Comparison of ENCODE assay signal across 8 cellular contexts in genomic region chr15:22665059-22665702, GRCh38.
DNase-seq lines count a peak whose midpoint lies in the region; ATAC-seq and TF ChIP-seq lines count a peak whose summit lies in the region.
"Not testable (repeated sequence)": the region's sequence is repeated elsewhere in the genome, so short reads cannot be mapped to it uniquely, and the experiment has no call there.

No MANE protein-coding gene starts in this region.

- not testable (repeated sequence) for TF ChIP-seq EP300 in transverse colon (IDR thresholded peaks at IDR 0.05; ENCODE audit: low read depth)

- TF ChIP-seq POLR2A in IMR-90 (IDR thresholded peaks at IDR 0.05; ENCODE audit: low read depth, low read length); transverse colon (IDR thresholded peaks at IDR 0.05): not testable (repeated sequence)

- peak overlapping the region; percentile 93 to 95 for H3K27ac Mint-ChIP-seq in activated naive CD4-positive, alpha-beta T cell treated with anti-CD3 and anti-CD28 coated beads, Interleukin-2, amount 50 U/mL, for 72 hours
- H3K27ac Mint-ChIP-seq in endodermal cell, result not testable (repeated sequence)

- CTCF ChIA-PET in IMR-90 (lab: Yijun Ruan, JAX), result not testable (repeated sequence)

- peak overlapping the region; percentile 87; the same call in 1 of the 2 replicates for H3K23ac ChIP-seq in IMR-90 (ENCODE audit: low read depth, low read length)

- H3K9me1 ChIP-seq in IMR-90 (ENCODE audit: insufficient read depth, low read length), result not testable (repeated sequence)

- not testable (repeated sequence) for H3K4me1 ChIP-seq in IMR-90 (ENCODE audit: control insufficient read depth, insufficient read depth, low read length); SJCRH30; endodermal cell (ENCODE audit: control insufficient read depth, insufficient read depth, low read length); parathyroid adenoma; transverse colon

- BruUV-seq in IMR-90 (replicated peaks; lab: Mats Ljungman, UMichigan), result not testable (repeated sequence)

- not testable (repeated sequence) for H3K9me3 ChIP-seq in IMR-90 (ENCODE audit: control insufficient read depth, insufficient read depth, low read length); SJCRH30 (replicated peaks); endodermal cell (ENCODE audit: control insufficient read depth, low read length); parathyroid adenoma (ENCODE audit: control insufficient read depth, low read length); transverse colon

- WGBS in IMR-90 (ENCODE audit: extremely low coverage in 2 of 2, insufficient read length in 1 of 2), 2 experiments, result no CpG with 5 or more reads among the region's 22 CpGs
- WGBS in endodermal cell (ENCODE audit: insufficient coverage in 1 of 2, insufficient read length in 1 of 2), 2 experiments, result 50 to 80% methylated on average over 2 to 7 of the region's 22 CpGs
- WGBS in transverse colon (ENCODE audit: low coverage in 1 of 2), 2 donors, result 5 to 14% methylated on average over 9 to 10 of the region's 22 CpGs

- H3K4ac ChIP-seq in IMR-90 (ENCODE audit: low read depth, low read length), result peak overlapping the region; percentile 92; the same call in 1 of the 2 replicates

- H3K9ac ChIP-seq in IMR-90 (ENCODE audit: low read depth, low read length), result peak overlapping the region; percentile 99
- not testable (repeated sequence) for H3K9ac ChIP-seq in endodermal cell (ENCODE audit: extremely low read depth, low read length, poor library complexity, severe bottlenecking); parathyroid adenoma

- H4K8ac ChIP-seq in IMR-90 (ENCODE audit: low read depth in 2 of 2, low read length in 2 of 2), result peak overlapping the region; percentile 38 to 72; a peak in 2 of 4 replicates

- peak; percentile 78 for DNase-seq in EL
- DNase-seq in IMR-90, result peak; percentile 64
- DNase-seq in SJCRH30, transverse colon: not testable (repeated sequence)
- DNase-seq in activated naive CD4-positive, alpha-beta T cell treated with anti-CD3 and anti-CD28 coated beads, Interleukin-2, amount 50 U/mL, for 72 hours (ENCODE audit: low spot score in 2 of 2), result peak in 1 of 2 donors; percentile 19
- peak; percentile 53 for DNase-seq in endodermal cell
- peak; percentile 36 for DNase-seq in kidney glomerular epithelial cell (lab: John Stamatoyannopoulos, UW)

- intact Hi-C loops in IMR-90 (cut with micrococcal nuclease); transverse colon (cut with DNase I; ENCODE audit: low total_unique reads): not testable (repeated sequence)

- H3K56ac ChIP-seq in IMR-90 (ENCODE audit: extremely low read depth, insufficient read depth, low read length), result peak overlapping the region; percentile 78

- H3K18ac ChIP-seq in IMR-90 (ENCODE audit: low read depth, low read length), result peak overlapping the region; percentile 99

- TF ChIP-seq CTCF in IMR-90 (conservative IDR thresholded peaks at IDR 0.05; ENCODE audit: low read depth, low read length); endodermal cell (conservative IDR thresholded peaks at IDR 0.05); parathyroid adenoma (IDR thresholded peaks at IDR 0.05); transverse colon (IDR thresholded peaks at IDR 0.05): not testable (repeated sequence)

- not testable (repeated sequence) for H3K36me3 ChIP-seq in IMR-90 (ENCODE audit: control insufficient read depth, insufficient read depth, low read length); SJCRH30; endodermal cell (ENCODE audit: control insufficient read depth, insufficient read depth, low read length); parathyroid adenoma (ENCODE audit: control insufficient read depth, insufficient read depth, low read length); transverse colon

- not testable (repeated sequence) for H3K79me2 ChIP-seq in parathyroid adenoma

- peak; percentile 25; the same call in 1 of the 2 replicates for ATAC-seq in IMR-90 (ENCODE audit: low read depth)
- ATAC-seq in activated naive CD4-positive, alpha-beta T cell treated with anti-CD3 and anti-CD28 coated beads, Interleukin-2, amount 50 U/mL, for 72 hours, result peak; percentile 41 to 66

- not testable (repeated sequence) for H2AK9ac ChIP-seq in IMR-90 (replicated peaks; ENCODE audit: low read depth, low read length, poor library complexity)

- H3K4me3 ChIP-seq in IMR-90 (ENCODE audit: insufficient read depth, low read depth, low read length) (peak overlapping the region; percentile 80), SJCRH30 (peak overlapping the region; percentile 53; the same call in 1 of the 2 replicates), parathyroid adenoma (ENCODE audit: low read depth, low read length) (peak overlapping the region; percentile 50), transverse colon (peak overlapping the region in 3 of 4 donors; percentile 51 to 58 (median 53))
- H3K4me3 ChIP-seq in endodermal cell (ENCODE audit: low read length), result not testable (repeated sequence)

- not testable (repeated sequence) for H3K79me1 ChIP-seq in IMR-90 (ENCODE audit: low read depth in 1 of 2, low read length in 2 of 2)

- not testable (repeated sequence) for H3K9me3 Mint-ChIP-seq in activated naive CD4-positive, alpha-beta T cell treated with anti-CD3 and anti-CD28 coated beads, Interleukin-2, amount 50 U/mL, for 72 hours; endodermal cell

- in situ Hi-C loops in IMR-90 (cut with MboI; ENCODE audit: low sequenced_read_pairs); transverse colon (cut with MboI; ENCODE audit: low pct_ligation_motif_present in 1 of 4, low pct_unique_long_range_greater_than_20kb in 1 of 4, low sequenced_read_pairs in 3 of 4): not testable (repeated sequence)

- H4K91ac ChIP-seq in IMR-90 (ENCODE audit: insufficient read depth, low read depth, low read length), result peak overlapping the region; percentile 70

- peak overlapping the region; percentile 96 for H2BK5ac ChIP-seq in IMR-90 (ENCODE audit: low read depth, low read length, poor library complexity, severe bottlenecking)

- H3K4me2 ChIP-seq in IMR-90 (ENCODE audit: low read depth, low read length) (peak overlapping the region; percentile 99), parathyroid adenoma (ENCODE audit: low read length) (peak overlapping the region; percentile 49)

- H2BK15ac ChIP-seq in IMR-90 (ENCODE audit: low read depth, low read length), result 0 out of 3 replicates have a peak overlapping the region, but pooled peaks have one; percentile 34

- peaks cover 20% of the 10 kb centered on the region for H3K27me3 Mint-ChIP-seq in endodermal cell (ENCODE audit: insufficient read depth)

- H3K4me3 Mint-ChIP-seq in endodermal cell, result peak overlapping the region; percentile 40

- TF ChIP-seq RAD21 in IMR-90 (IDR thresholded peaks at IDR 0.05; ENCODE audit: low read length), result not testable (repeated sequence)

- POLR2A ChIA-PET in IMR-90 (lab: Charles Lee; ENCODE audit: unreplicated experiment), result not testable (repeated sequence)

- not testable (repeated sequence) for H4K20me1 ChIP-seq in IMR-90 (ENCODE audit: insufficient read depth, low read length)

- not testable (repeated sequence) for H3K27me3 ChIP-seq in IMR-90 (ENCODE audit: control insufficient read depth, insufficient read depth, low read length); SJCRH30; parathyroid adenoma (ENCODE audit: control insufficient read depth, insufficient read depth, low read length); transverse colon
- peaks cover 18% of the 10 kb centered on the region for H3K27me3 ChIP-seq in endodermal cell (ENCODE audit: control insufficient read depth, insufficient read depth, low read length, poor library complexity, severe bottlenecking)

- not testable (repeated sequence) for H2AFZ ChIP-seq in IMR-90 (replicated peaks; ENCODE audit: low read length, poor library complexity)
- H2AFZ ChIP-seq in parathyroid adenoma, result peak overlapping the region; percentile 74

- H2AK5ac ChIP-seq in IMR-90 (ENCODE audit: low read depth, low read length), result not testable (repeated sequence)

- H2BK120ac ChIP-seq in IMR-90 (ENCODE audit: low read depth, low read length), result peak overlapping the region; percentile 79; the same call in 1 of the 2 replicates

- H3K14ac ChIP-seq in IMR-90 (replicated peaks; ENCODE audit: low read depth, low read length), result peak overlapping the region; percentile 67

- not testable (repeated sequence) for H3K36me3 Mint-ChIP-seq in activated naive CD4-positive, alpha-beta T cell treated with anti-CD3 and anti-CD28 coated beads, Interleukin-2, amount 50 U/mL, for 72 hours; endodermal cell (ENCODE audit: low read depth)

- H3K27ac ChIP-seq in IMR-90 (ENCODE audit: insufficient read depth, low read length) (peak overlapping the region; percentile 93), parathyroid adenoma (peak overlapping the region; percentile 77), transverse colon (peak overlapping the region; percentile 82 to 92 (median 84))
- not testable (repeated sequence) for H3K27ac ChIP-seq in SJCRH30; endodermal cell (ENCODE audit: low read depth, low read length)

- H2BK20ac ChIP-seq in IMR-90 (ENCODE audit: low read depth, low read length), result peak overlapping the region; percentile 61; the same call in 1 of the 2 replicates

- H4K5ac ChIP-seq in IMR-90 (ENCODE audit: low read depth, low read length), result peak overlapping the region; percentile 98

- H3K4me1 Mint-ChIP-seq in endodermal cell, result not testable (repeated sequence)

- dilution Hi-C loops in IMR-90 (cut with HindIII; ENCODE audit: low sequenced_read_pairs, unreplicated experiment), result not testable (repeated sequence)

TF ChIP-seq in IMR-90, 13 proteins besides CTCF, POLR2A, EP300 and RAD21:
- peak; percentile 33 for TF ChIP-seq CEBPB (IDR thresholded peaks at IDR 0.05; ENCODE audit: low read depth, low read length)
TF ChIP-seq in IMR-90: peak in this region for 1; not testable (repeated sequence) for 12.
